In genomic region chr12:52022841-52023181, GRCh38 we compare ENCODE assay signal across 8 cellular contexts. TPM values are rescaled to one million over a fixed set of nuclear protein-coding genes. Genes with fewer than 3 reads are reported as not detected.
DNase-seq lines count a peak whose midpoint lies in the region; ATAC-seq and TF ChIP-seq lines count a peak whose summit lies in the region.

No MANE protein-coding gene starts in this region.

- H3K4me3 Mint-ChIP-seq in nephron = peak overlapping the region; percentile 70 to 80 (median 76)

- in situ Hi-C loops in GM13977 (cut with MboI; ENCODE audit: low pct_unique_long_range_greater_than_20kb, low sequenced_read_pairs, unreplicated experiment) = loop anchor here (10.0 kb wide), 1 partner anchor 102 kb away; no protein-coding TSS in a partner anchor

- H3K27ac ChIP-seq in colonic mucosa = no peak overlapping the region

- peak overlapping the region; percentile 55 for H3K4me3 ChIP-seq in colonic mucosa

- no peak for ATAC-seq in GM18873 (IDR thresholded peaks at IDR 0.05; ENCODE audit: low FRiP score, unreplicated experiment)

- no peaks in the 10 kb centered on the region for H3K36me3 ChIP-seq in colonic mucosa

- intact Hi-C loops in colonic mucosa (cut with DNase I) = no loop called here

- peaks cover 17% of the 10 kb centered on the region for H3K27me3 Mint-ChIP-seq in nephron (ENCODE audit: low read depth)

- peaks cover 8% of the 10 kb centered on the region for H3K4me1 ChIP-seq in colonic mucosa

- no peaks in the 10 kb centered on the region for H3K27me3 ChIP-seq in colonic mucosa

- no peak overlapping the region for H3K27ac Mint-ChIP-seq in nephron

- H3K36me3 Mint-ChIP-seq in nephron (ENCODE audit: low read depth) = no peaks in the 10 kb centered on the region

- DNase-seq in NCI-H82 (lab: John Stamatoyannopoulos, UW) (peak; percentile 58), NCI-H82 treated with DMSO at 0.1 percent for 48 hours (lab: John Stamatoyannopoulos, UW; ENCODE audit: unreplicated experiment) (no peak), NCI-H526 treated with DMSO at 0.1 percent for 48 hours (lab: John Stamatoyannopoulos, UW) (peak; percentile 33), colonic mucosa (peak; percentile 57), cerebellar nuclear complex (lab: John Stamatoyannopoulos, UW) (no peak), GM13977 (ENCODE audit: low spot score) (no peak)

- peak overlapping the region; percentile 68 to 71 for H3K9ac ChIP-seq in colonic mucosa (ENCODE audit: low read depth in 2 of 2, low read length in 2 of 2)

- H3K9me3 ChIP-seq in colonic mucosa = no peaks in the 10 kb centered on the region

- peaks cover 33% of the 10 kb centered on the region for H3K4me1 Mint-ChIP-seq in nephron

- TF ChIP-seq CTCF in colonic mucosa (IDR thresholded peaks at IDR 0.05) (no peak), nephron (IDR thresholded peaks at IDR 0.05; ENCODE audit: unreplicated experiment in 3 of 3) (no peak), GM13977 (IDR thresholded peaks at IDR 0.05; ENCODE audit: extremely low read depth, insufficient read depth, missing control alignments) (no peak)

- H3K9me3 Mint-ChIP-seq in nephron = peaks cover 3% of the 10 kb centered on the region

RNA-seq across cellular contexts. Expression of gene TAMALIN, which starts 16.1 kb away (rescaled TPM):
- total RNA-seq in colonic mucosa = 10 to 100 TPM in 1 of 2 donors, 1 to 10 TPM in 1; 5.0 to 15.2 TPM

RNA-seq across cellular contexts. Expression of gene NR4A1, which starts 28.4 kb away (rescaled TPM):
- total RNA-seq in colonic mucosa = 10 to 100 TPM; 51.1 to 52.0 TPM

RNA-seq across cellular contexts. Expression of gene ATG101, which starts 47.0 kb away (rescaled TPM):
- 10 to 100 TPM; 37.7 to 44.0 TPM for total RNA-seq in colonic mucosa

RNA-seq across cellular contexts. Expression of gene SMIM41, which starts 56.7 kb away (rescaled TPM):
- under 1 TPM; 0.30 to 0.58 TPM for total RNA-seq in colonic mucosa

Comparison
In these comparisons a context has a peak if more than half of its experiments do, and no peak if none do; other contexts are left out.
1. DNase-seq: peak in NCI-H82 (single experiment), NCI-H526 treated with DMSO at 0.1 percent for 48 hours (single experiment) and colonic mucosa (single experiment); none in NCI-H82 treated with DMSO at 0.1 percent for 48 hours (single experiment), cerebellar nuclear complex (0 of 2) and GM13977 (single experiment).